Comparison of ENCODE assay signal across 17 cellular contexts in the genomic region with DNA sequence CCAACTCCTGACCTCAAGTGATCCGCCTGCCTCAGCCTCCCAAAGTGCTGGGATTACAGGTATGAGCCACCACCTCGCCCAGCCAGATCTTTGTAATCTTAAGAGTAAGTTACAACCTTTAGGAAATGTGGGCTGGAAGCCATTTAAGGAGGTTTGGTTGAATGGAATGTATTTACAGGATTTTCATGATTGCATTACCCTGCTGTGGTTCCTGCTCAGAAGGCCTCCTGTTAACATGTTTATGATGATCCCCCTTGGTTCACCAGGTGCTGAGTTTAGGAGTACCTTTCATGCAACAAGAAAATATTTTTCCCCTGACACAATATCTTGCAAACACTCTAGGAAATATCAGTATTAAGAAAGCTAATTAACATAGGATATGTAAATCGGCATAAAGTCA.
DNase-seq lines count a peak whose midpoint lies in the region; ATAC-seq and TF ChIP-seq lines count a peak whose summit lies in the region.
"Had no signal": no experiment of that assay in that cellular context is flagged by ENCODE, and none has a peak within 500 bp of the region (broad histone marks: within the 10 kb centered on the region; RNA-seq: fewer than 3 reads in every experiment).

No MANE protein-coding gene starts in this region.

- H3K27me3 Mint-ChIP-seq in activated naive CD8-positive, alpha-beta T cell treated with anti-CD3 and anti-CD28 coated beads for 36 hours, result peaks cover 15% of the 10 kb centered on the region

- H3K36me3 Mint-ChIP-seq in activated naive CD8-positive, alpha-beta T cell treated with anti-CD3 and anti-CD28 coated beads for 36 hours, result no peaks in the 10 kb centered on the region

- peak; percentile 64; the same call in 1 of the 2 replicates for TF ChIP-seq EP300 in Ishikawa (IDR thresholded peaks at IDR 0.05; ENCODE audit: borderline replicate concordance)

- H3K27ac Mint-ChIP-seq in activated naive CD8-positive, alpha-beta T cell treated with anti-CD3 and anti-CD28 coated beads for 36 hours, result no peak overlapping the region
- H3K27ac Mint-ChIP-seq: B cell; CD4-positive, alpha-beta T cell; H9 had no signal

- no peak overlapping the region for H3K4me3 Mint-ChIP-seq in activated naive CD8-positive, alpha-beta T cell treated with anti-CD3 and anti-CD28 coated beads for 36 hours
- H3K4me3 Mint-ChIP-seq: B cell; CD4-positive, alpha-beta T cell; H9 had no signal

- TF ChIP-seq RAD21 in Ishikawa (IDR thresholded peaks at IDR 0.05; ENCODE audit: low read depth), result no peak

- ATAC-seq in Right ventricle myocardium superior (ENCODE audit: poor library complexity), result no peak

- no peak overlapping the region for H3K4me3 ChIP-seq in lower leg skin (ENCODE audit: low read depth, poor library complexity, severe bottlenecking)

- intact Hi-C loops in lower leg skin (cut with DNase I; ENCODE audit: low total_unique reads), result no loop called here
- intact Hi-C loops in Right ventricle myocardium superior (cut with DNase I), result no loop called here

- TF ChIP-seq POLR2A in lower leg skin (IDR thresholded peaks at IDR 0.05), result no peak

- no peak for TF ChIP-seq CTCF in lower leg skin (IDR thresholded peaks at IDR 0.05)

- WGBS in lower leg skin, 2 donors, result 82 to 85% methylated on average over 3 of the region's 3 CpGs

- no peaks in the 10 kb centered on the region for H3K9me3 Mint-ChIP-seq in activated naive CD8-positive, alpha-beta T cell treated with anti-CD3 and anti-CD28 coated beads for 36 hours
- H3K9me3 Mint-ChIP-seq: CD4-positive, alpha-beta T cell had no signal

- H3K4me1 Mint-ChIP-seq in activated naive CD8-positive, alpha-beta T cell treated with anti-CD3 and anti-CD28 coated beads for 36 hours, result no peaks in the 10 kb centered on the region
- H3K4me1 Mint-ChIP-seq: B cell had no signal

- peak; percentile 60 for DNase-seq in DMS79 (lab: John Stamatoyannopoulos, UW)
- peak; percentile 33 for DNase-seq in amniotic epithelial cell (ENCODE audit: low read depth)
- peak; percentile 61 for DNase-seq in renal cortical epithelial cell (ENCODE audit: low read depth)
- no peak for DNase-seq in lower leg skin (ENCODE audit: low spot score in 2 of 2)
- no peak for DNase-seq in activated naive CD8-positive, alpha-beta T cell treated with anti-CD3 and anti-CD28 coated beads for 36 hours
- no peak for DNase-seq in Right ventricle myocardium superior
- DNase-seq: ACHN; C1 segment of cervical spinal cord; Calu3; CD4-positive, alpha-beta T cell; DMS 273 treated with DMSO at 0.1 percent for 48 hours; EL; GOT3; H9; KBM-7 had no signal

TF ChIP-seq in Ishikawa, 13 proteins besides CTCF, POLR2A, EP300 and RAD21:
- TF ChIP-seq CEBPB (IDR thresholded peaks at IDR 0.05), result 0 out of 2 replicates have a peak, but pooled peaks have one; percentile 11
- no peak for TF ChIP-seq TAF1 (IDR thresholded peaks at IDR 0.05; ENCODE audit: low read depth)
- TF ChIP-seq, protein P1, sequence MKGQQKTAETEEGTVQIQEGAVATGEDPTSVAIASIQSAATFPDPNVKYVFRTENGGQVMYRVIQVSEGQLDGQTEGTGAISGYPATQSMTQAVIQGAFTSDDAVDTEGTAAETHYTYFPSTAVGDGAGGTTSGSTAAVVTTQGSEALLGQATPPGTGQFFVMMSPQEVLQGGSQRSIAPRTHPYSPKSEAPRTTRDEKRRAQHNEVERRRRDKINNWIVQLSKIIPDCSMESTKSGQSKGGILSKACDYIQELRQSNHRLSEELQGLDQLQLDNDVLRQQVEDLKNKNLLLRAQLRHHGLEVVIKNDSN (IDR thresholded peaks at IDR 0.05), result no peak
- TF ChIP-seq EGR1 (IDR thresholded peaks at IDR 0.05), result no peak
- TF ChIP-seq, protein P2, sequence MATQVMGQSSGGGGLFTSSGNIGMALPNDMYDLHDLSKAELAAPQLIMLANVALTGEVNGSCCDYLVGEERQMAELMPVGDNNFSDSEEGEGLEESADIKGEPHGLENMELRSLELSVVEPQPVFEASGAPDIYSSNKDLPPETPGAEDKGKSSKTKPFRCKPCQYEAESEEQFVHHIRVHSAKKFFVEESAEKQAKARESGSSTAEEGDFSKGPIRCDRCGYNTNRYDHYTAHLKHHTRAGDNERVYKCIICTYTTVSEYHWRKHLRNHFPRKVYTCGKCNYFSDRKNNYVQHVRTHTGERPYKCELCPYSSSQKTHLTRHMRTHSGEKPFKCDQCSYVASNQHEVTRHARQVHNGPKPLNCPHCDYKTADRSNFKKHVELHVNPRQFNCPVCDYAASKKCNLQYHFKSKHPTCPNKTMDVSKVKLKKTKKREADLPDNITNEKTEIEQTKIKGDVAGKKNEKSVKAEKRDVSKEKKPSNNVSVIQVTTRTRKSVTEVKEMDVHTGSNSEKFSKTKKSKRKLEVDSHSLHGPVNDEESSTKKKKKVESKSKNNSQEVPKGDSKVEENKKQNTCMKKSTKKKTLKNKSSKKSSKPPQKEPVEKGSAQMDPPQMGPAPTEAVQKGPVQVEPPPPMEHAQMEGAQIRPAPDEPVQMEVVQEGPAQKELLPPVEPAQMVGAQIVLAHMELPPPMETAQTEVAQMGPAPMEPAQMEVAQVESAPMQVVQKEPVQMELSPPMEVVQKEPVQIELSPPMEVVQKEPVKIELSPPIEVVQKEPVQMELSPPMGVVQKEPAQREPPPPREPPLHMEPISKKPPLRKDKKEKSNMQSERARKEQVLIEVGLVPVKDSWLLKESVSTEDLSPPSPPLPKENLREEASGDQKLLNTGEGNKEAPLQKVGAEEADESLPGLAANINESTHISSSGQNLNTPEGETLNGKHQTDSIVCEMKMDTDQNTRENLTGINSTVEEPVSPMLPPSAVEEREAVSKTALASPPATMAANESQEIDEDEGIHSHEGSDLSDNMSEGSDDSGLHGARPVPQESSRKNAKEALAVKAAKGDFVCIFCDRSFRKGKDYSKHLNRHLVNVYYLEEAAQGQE (IDR thresholded peaks at IDR 0.05; ENCODE audit: low read depth), result no peak
- TF ChIP-seq, protein P3, sequence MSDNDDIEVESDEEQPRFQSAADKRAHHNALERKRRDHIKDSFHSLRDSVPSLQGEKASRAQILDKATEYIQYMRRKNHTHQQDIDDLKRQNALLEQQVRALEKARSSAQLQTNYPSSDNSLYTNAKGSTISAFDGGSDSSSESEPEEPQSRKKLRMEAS (IDR thresholded peaks at IDR 0.05), result no peak
- no peak for TF ChIP-seq YY1 (IDR thresholded peaks at IDR 0.05; ENCODE audit: low read depth)
- 0 out of 2 replicates have a peak, but pooled peaks have one; percentile 27 for TF ChIP-seq FOXM1 (IDR thresholded peaks at IDR 0.05; ENCODE audit: borderline replicate concordance, low read depth)
- TF ChIP-seq ZBTB7A (IDR thresholded peaks at IDR 0.05; ENCODE audit: low read depth), result no peak
- TF ChIP-seq TEAD4 (IDR thresholded peaks at IDR 0.05), result peak; percentile 57
- TF ChIP-seq CREB1 (IDR thresholded peaks at IDR 0.05; ENCODE audit: low read depth), result no peak
- TF ChIP-seq NFIC (IDR thresholded peaks at IDR 0.05), result peak; percentile 38
- TF ChIP-seq TCF12 (IDR thresholded peaks at IDR 0.05; ENCODE audit: low read depth), result peak; percentile 46; the same call in 1 of the 2 replicates

Comparison
In these comparisons a context has a peak if more than half of its experiments do, and no peak if none do; other contexts are left out.
1. DNase-seq: peak in DMS79 (single experiment), amniotic epithelial cell (single experiment) and renal cortical epithelial cell (single experiment); none in lower leg skin (0 of 2), activated naive CD8-positive, alpha-beta T cell treated with anti-CD3 and anti-CD28 coated beads for 36 hours (single experiment) and Right ventricle myocardium superior (single experiment).